Comparison of ENCODE assay signal across 8 cellular contexts in the genomic region with DNA sequence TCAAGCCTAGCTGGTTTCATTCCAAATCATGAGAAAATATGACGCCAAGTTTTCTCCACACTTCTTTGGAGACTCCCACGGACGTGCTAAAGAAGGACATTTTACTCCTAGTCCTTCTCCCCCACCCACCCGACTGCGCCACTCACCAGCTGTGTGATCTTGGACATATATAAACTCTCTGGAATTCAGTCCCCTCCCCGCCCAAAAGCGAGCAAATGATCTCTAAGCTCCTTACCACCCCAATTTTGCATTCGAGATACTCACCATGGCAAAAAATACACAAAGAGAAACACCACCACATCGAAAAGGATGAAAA. TPM values are rescaled to one million over a fixed set of nuclear protein-coding genes. Genes with fewer than 3 reads are reported as not detected.
A peak's percentile ranks its signal among the peaks of the same experiment; 100 is the strongest.
DNase-seq lines count a peak whose midpoint lies in the region; ATAC-seq and TF ChIP-seq lines count a peak whose summit lies in the region.

No MANE protein-coding gene starts in this region.

- ATAC-seq in HG03378 (IDR thresholded peaks at IDR 0.05; ENCODE audit: unreplicated experiment) = peak; percentile 4

- DNase-seq in activated gamma-delta T cell treated with Interleukin-2 at 50 U/mL for 16 hours = peak; percentile 21
- DNase-seq in activated gamma-delta T cell (lab: John Stamatoyannopoulos, UW) = no peak
- DNase-seq in activated T-helper 1 cell treated with anti-CD3 and anti-CD28 coated beads, Interleukin-12 subunit alpha, Interleukin-12 subunit beta, Interleukin-2, Interleukin-4 antibody, amounts not matched to agents 30 ng/mL and 10 ng/mL and 1 ng/mL, durations not matched to agents 14 hours and 24 hours and 36 hours (ENCODE audit: low spot score) = peak; percentile 28
- peak; percentile 28 for DNase-seq in glutamatergic neuron
- DNase-seq in posterior cingulate gyrus = peak in 8 of 10 donors; percentile 26 to 91 (median 52)
- no peak for DNase-seq in NCI-H226
- no peak for DNase-seq in NCI-H69 (lab: John Stamatoyannopoulos, UW)

- H3K27me3 Mint-ChIP-seq in activated T-helper 1 cell treated with anti-CD3 and anti-CD28 coated beads, Interleukin-12 subunit alpha, Interleukin-12 subunit beta, Interleukin-2, Interleukin-4 antibody, amounts not matched to agents 30 ng/mL and 10 ng/mL and 1 ng/mL, durations not matched to agents 14 hours and 24 hours and 36 hours (ENCODE audit: insufficient read depth) = no peaks in the 10 kb centered on the region
- no peaks in the 10 kb centered on the region for H3K27me3 Mint-ChIP-seq in glutamatergic neuron (ENCODE audit: unreplicated experiment)

- intact Hi-C loops in activated T-helper 1 cell treated with anti-CD3 and anti-CD28 coated beads, Interleukin-12 subunit alpha, Interleukin-12 subunit beta, Interleukin-2, Interleukin-4 antibody, amounts not matched to agents 30 ng/mL and 10 ng/mL and 1 ng/mL, durations not matched to agents 14 hours and 24 hours and 36 hours (cut with micrococcal nuclease) = loop anchor here (1.0 to 5.0 kb wide), 6 partner anchors 14 to 615 kb away; a partner anchor contains a TSS
- intact Hi-C loops in posterior cingulate gyrus (cut with DNase I) = no loop called here

- H3K27ac Mint-ChIP-seq in activated T-helper 1 cell treated with anti-CD3 and anti-CD28 coated beads, Interleukin-12 subunit alpha, Interleukin-12 subunit beta, Interleukin-2, Interleukin-4 antibody, amounts not matched to agents 30 ng/mL and 10 ng/mL and 1 ng/mL, durations not matched to agents 14 hours and 24 hours and 36 hours = peak overlapping the region; percentile 97
- peak overlapping the region; percentile 76 for H3K27ac Mint-ChIP-seq in glutamatergic neuron (ENCODE audit: unreplicated experiment)

- H3K9me3 Mint-ChIP-seq in activated T-helper 1 cell treated with anti-CD3 and anti-CD28 coated beads, Interleukin-12 subunit alpha, Interleukin-12 subunit beta, Interleukin-2, Interleukin-4 antibody, amounts not matched to agents 30 ng/mL and 10 ng/mL and 1 ng/mL, durations not matched to agents 14 hours and 24 hours and 36 hours = no peaks in the 10 kb centered on the region
- H3K9me3 Mint-ChIP-seq in glutamatergic neuron (ENCODE audit: unreplicated experiment) = peaks cover 5% of the 10 kb centered on the region

- TF ChIP-seq CTCF in glutamatergic neuron (IDR thresholded peaks at IDR 0.05; ENCODE audit: partially characterized antibody, unreplicated experiment) = no peak

- peaks cover 36% of the 10 kb centered on the region for H3K36me3 Mint-ChIP-seq in activated T-helper 1 cell treated with anti-CD3 and anti-CD28 coated beads, Interleukin-12 subunit alpha, Interleukin-12 subunit beta, Interleukin-2, Interleukin-4 antibody, amounts not matched to agents 30 ng/mL and 10 ng/mL and 1 ng/mL, durations not matched to agents 14 hours and 24 hours and 36 hours (ENCODE audit: low read depth)
- H3K36me3 Mint-ChIP-seq in glutamatergic neuron (ENCODE audit: unreplicated experiment) = no peaks in the 10 kb centered on the region

- H3K4me1 Mint-ChIP-seq in activated T-helper 1 cell treated with anti-CD3 and anti-CD28 coated beads, Interleukin-12 subunit alpha, Interleukin-12 subunit beta, Interleukin-2, Interleukin-4 antibody, amounts not matched to agents 30 ng/mL and 10 ng/mL and 1 ng/mL, durations not matched to agents 14 hours and 24 hours and 36 hours (ENCODE audit: low read depth) = peaks cover 38% of the 10 kb centered on the region
- peaks cover 6% of the 10 kb centered on the region for H3K4me1 Mint-ChIP-seq in glutamatergic neuron (ENCODE audit: low read depth, unreplicated experiment)

- H3K4me3 Mint-ChIP-seq in activated T-helper 1 cell treated with anti-CD3 and anti-CD28 coated beads, Interleukin-12 subunit alpha, Interleukin-12 subunit beta, Interleukin-2, Interleukin-4 antibody, amounts not matched to agents 30 ng/mL and 10 ng/mL and 1 ng/mL, durations not matched to agents 14 hours and 24 hours and 36 hours = peak overlapping the region; percentile 97
- H3K4me3 Mint-ChIP-seq in glutamatergic neuron (ENCODE audit: unreplicated experiment) = peak overlapping the region; percentile 96

RNA-seq across cellular contexts. Expression of a gene that starts 21.9 kb away (rescaled TPM):
- not detected in 2 replicates for total RNA-seq in activated T-helper 1 cell treated with anti-CD3 and anti-CD28 coated beads, Interleukin-12 subunit alpha, Interleukin-12 subunit beta, Interleukin-2, Interleukin-4 antibody, amounts not matched to agents 30 ng/mL and 10 ng/mL and 1 ng/mL, durations not matched to agents 14 hours and 24 hours and 36 hours
- total RNA-seq in glutamatergic neuron (ENCODE audit: unreplicated experiment) = not detected

Comparison
In these comparisons a context has a peak if more than half of its experiments do, and no peak if none do; other contexts are left out.
1. DNase-seq: peak in activated gamma-delta T cell treated with Interleukin-2 at 50 U/mL for 16 hours (single experiment), activated T-helper 1 cell treated with anti-CD3 and anti-CD28 coated beads, Interleukin-12 subunit alpha, Interleukin-12 subunit beta, Interleukin-2, Interleukin-4 antibody, amounts not matched to agents 30 ng/mL and 10 ng/mL and 1 ng/mL, durations not matched to agents 14 hours and 24 hours and 36 hours (single experiment), glutamatergic neuron (single experiment) and posterior cingulate gyrus (8 of 10); none in activated gamma-delta T cell (single experiment), NCI-H226 (single experiment) and NCI-H69 (single experiment).